ENCODE assay signal across 15 cellular contexts in the genomic region with DNA sequence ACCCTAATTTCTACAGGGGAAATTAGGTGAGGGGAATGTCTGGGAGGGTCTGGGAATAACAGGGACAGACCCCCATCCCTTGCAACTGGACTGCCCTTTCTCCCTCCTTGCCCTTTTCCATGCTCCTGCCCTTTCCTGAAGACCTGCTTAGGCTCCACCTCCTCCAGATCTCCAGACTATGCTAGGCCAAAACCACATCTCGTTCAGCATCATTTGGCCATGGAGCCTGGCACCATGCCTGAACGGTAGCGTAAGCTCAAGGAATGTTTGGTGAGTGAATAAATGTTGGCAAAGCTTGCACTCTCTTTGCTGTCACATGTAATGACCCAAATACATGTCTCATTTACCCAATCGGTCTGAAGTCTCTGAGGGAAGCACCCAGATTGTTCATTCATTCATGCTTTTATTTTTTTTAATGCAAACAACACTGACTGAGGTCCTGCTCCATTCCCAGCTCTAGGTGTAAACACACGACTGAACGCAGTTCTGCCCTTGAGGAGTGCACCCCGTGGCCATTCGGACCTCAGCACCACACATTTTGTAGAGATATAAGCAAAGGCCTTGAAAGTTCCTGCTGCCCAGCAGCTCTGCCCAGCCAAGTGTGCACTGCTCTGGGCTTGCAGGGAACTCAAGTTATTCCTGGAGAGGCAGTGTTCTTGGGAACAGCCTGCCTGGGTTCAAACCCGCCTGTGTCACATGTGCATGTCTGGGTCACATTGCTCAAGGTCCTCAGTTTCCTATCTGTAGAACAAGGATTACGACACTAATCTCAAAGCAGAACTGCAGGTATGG. TPM values are rescaled to one million over a fixed set of nuclear protein-coding genes. Genes with fewer than 3 reads are reported as not detected.
A peak's percentile ranks its signal among the peaks of the same experiment; 100 is the strongest.
DNase-seq lines count a peak whose midpoint lies in the region; FAIRE-seq and TF ChIP-seq lines count a peak whose summit lies in the region.
"Had no signal": no experiment of that assay in that cellular context is flagged by ENCODE, and none has a peak within 500 bp of the region (broad histone marks: within the 10 kb centered on the region; RNA-seq: fewer than 3 reads in every experiment).

No MANE protein-coding gene starts in this region.

- H3F3A ChIP-seq in neural progenitor cell (ENCODE audit: low read depth) = peaks cover 51% of the 10 kb centered on the region

- H3K4me2 ChIP-seq in H1 (ENCODE audit: insufficient read depth in 1 of 2, low read depth in 2 of 2, low read length in 2 of 2) (no peak overlapping the region; a peak in 1 of 4 replicates), neural progenitor cell (no peak overlapping the region)

- peaks cover 0 to 51% (median 37%) of the 10 kb centered on the region in 4 experiments; a peak in 6 of 7 replicates for H3K27me3 ChIP-seq in H1 (replicated peaks in 1 of 4; ENCODE audit: control insufficient read depth in 3 of 4, extremely low read depth in 1 of 4, insufficient read depth in 3 of 4, low read length in 3 of 4)
- peaks cover 93% of the 10 kb centered on the region for H3K27me3 ChIP-seq in neural progenitor cell
- peaks cover 7% of the 10 kb centered on the region for H3K27me3 ChIP-seq in vagina

- no peak overlapping the region for H3K4ac ChIP-seq in H1 (replicated peaks; ENCODE audit: insufficient read length, low read depth, low read length)

- no peak overlapping the region for H2BK120ac ChIP-seq in H1 (replicated peaks; ENCODE audit: low read depth, low read length)

- H3K14ac ChIP-seq in H1 (ENCODE audit: insufficient read length) = no peak overlapping the region

- no peak for TF ChIP-seq CTCF in H1 (IDR thresholded peaks at IDR 0.05; ENCODE audit: control extremely low read depth in 1 of 3, insufficient read depth in 1 of 3, low read depth in 1 of 3, low read length in 3 of 3)
- no peak for TF ChIP-seq CTCF in neural progenitor cell (IDR thresholded peaks at IDR 0.05)
- no peak for TF ChIP-seq CTCF in vagina (IDR thresholded peaks at IDR 0.05)

- H3K9me3 Mint-ChIP-seq in neural progenitor cell = no peaks in the 10 kb centered on the region

- no peak overlapping the region for H3K27ac Mint-ChIP-seq in neural progenitor cell

- peaks cover 22% of the 10 kb centered on the region; the same call in 1 of the 2 replicates for H3K23me2 ChIP-seq in H1 (ENCODE audit: low read depth, low read length)

- peak overlapping the region; percentile 86; the same call in 1 of the 2 replicates for H3K18ac ChIP-seq in H1 (ENCODE audit: extremely low read depth, low read length)

- WGBS in H1 (ENCODE audit: extremely low coverage in 1 of 2, insufficient coverage in 1 of 2, insufficient read length in 1 of 2, insufficient replicate concordance in 2 of 2, low coverage in 1 of 2, low lambda C conversion rate in 2 of 2, missing lambda C conversion rate in 1 of 2), 2 experiments = 80% methylated on average over 10 of the region's 10 CpGs; no CpG with 5 or more reads in 1 of the 2 experiments

- no peak overlapping the region for H3K23ac ChIP-seq in H1 (ENCODE audit: insufficient read length)

- no peak for TF ChIP-seq RAD21 in H1 (IDR thresholded peaks at IDR 0.05 in 1 of 2, conservative IDR thresholded peaks at IDR 0.05 in 1 of 2; ENCODE audit: low read depth in 2 of 2, low read length in 2 of 2)

- DNase-seq in Daoy (ENCODE audit: low read depth) = peak; percentile 63
- peak; percentile 14 for DNase-seq in NCI-H446 treated with DMSO at 0.1 percent for 48 hours (lab: John Stamatoyannopoulos, UW)
- DNase-seq in H1 (ENCODE audit: low read depth in 1 of 2, low spot score in 2 of 2) = peak in 1 of 2 experiments; percentile 38
- no peak for DNase-seq in neural progenitor cell (ENCODE audit: low spot score)
- no peak for DNase-seq in SIG-M5 (lab: John Stamatoyannopoulos, UW)
- DNase-seq in NCI-H2081 treated with DMSO at 0.1 percent for 48 hours (lab: John Stamatoyannopoulos, UW) = no peak
- no peak for DNase-seq in vagina (ENCODE audit: extremely low spot score in 2 of 2)
- no peak for DNase-seq in H54 (ENCODE audit: insufficient read length, low spot score)
- DNase-seq: activated CD4-positive, CD25-positive, alpha-beta regulatory T cell; activated T-cell treated with anti-CD3 and anti-CD28 coated beads, Interleukin-2, amount 50 U/mL, for 48 hours; Karpas-422; SJCRH30 had no signal

- H3K36me3 Mint-ChIP-seq in neural progenitor cell = no peaks in the 10 kb centered on the region

- H4K8ac ChIP-seq in H1 (ENCODE audit: extremely low read depth, insufficient read depth, low read length) = no peak overlapping the region

- POLR2A ChIA-PET in H1 (lab: Charles Lee; ENCODE audit: partially characterized antibody) = interaction anchor here (1.2 to 3.4 kb wide), 4 partner anchors 8 to 90 kb away, joined by 3 to 23 read pairs (median 10); a partner anchor contains a TSS

- TF ChIP-seq POLR2A in H1 (IDR thresholded peaks at IDR 0.05; ENCODE audit: control extremely low read depth in 1 of 2, low read depth in 2 of 2, low read length in 2 of 2) (no peak), vagina (IDR thresholded peaks at IDR 0.05) (no peak), H54 (IDR thresholded peaks at IDR 0.05; ENCODE audit: low read depth, low read length) (no peak)

- H3K4me3 Mint-ChIP-seq in neural progenitor cell = peak overlapping the region; percentile 75

- no peak overlapping the region for H3K56ac ChIP-seq in H1 (replicated peaks; ENCODE audit: insufficient read length, low read depth, low read length)

- peaks cover 55% of the 10 kb centered on the region for H3K27me3 Mint-ChIP-seq in neural progenitor cell (ENCODE audit: insufficient read depth, low read depth)

- no peak for TF ChIP-seq EP300 in H1 (IDR thresholded peaks at IDR 0.05; ENCODE audit: borderline replicate concordance in 1 of 2, low read depth in 2 of 2, low read length in 2 of 2)

- H4K20me1 ChIP-seq in H1 (replicated peaks in 1 of 2; ENCODE audit: control insufficient read depth in 1 of 2, insufficient read depth in 2 of 2, low read length in 2 of 2) (peaks cover 2% of the 10 kb centered on the region in 2 experiments), neural progenitor cell (ENCODE audit: low read depth) (peaks cover 25% of the 10 kb centered on the region)

- peak overlapping the region; percentile 82; the same call in 1 of the 2 replicates for H2BK20ac ChIP-seq in H1 (ENCODE audit: low read length)

- H3K9me3 ChIP-seq in H1 (ENCODE audit: insufficient read depth in 2 of 2, low read depth in 1 of 2, low read length in 1 of 2) = no peaks in the 10 kb centered on the region
- no peaks in the 10 kb centered on the region for H3K9me3 ChIP-seq in neural progenitor cell (ENCODE audit: low read depth)
- no peaks in the 10 kb centered on the region for H3K9me3 ChIP-seq in vagina
- H3K9me3 ChIP-seq: esophagus muscularis mucosa, neutrophil, SJCRH30 had no signal

- peak overlapping the region; percentile 49; the same call in 1 of the 2 replicates for H2BK15ac ChIP-seq in H1 (ENCODE audit: low read length)

- CTCF ChIA-PET in H1 (lab: Charles Lee; ENCODE audit: partially characterized antibody) = interaction anchor here (0.8 to 11.8 kb wide), 14 partner anchors 13 to 379 kb away, joined by 3 to 128 read pairs (median 4); no protein-coding TSS in a partner anchor

- peak overlapping the region; percentile 77; the same call in 1 of the 2 replicates for H2BK5ac ChIP-seq in H1 (ENCODE audit: low read depth, low read length)

- peaks cover 39% of the 10 kb centered on the region for H3K4me1 Mint-ChIP-seq in neural progenitor cell

- H3K4me3 ChIP-seq in H1 (ENCODE audit: extremely low read depth in 1 of 4, insufficient read depth in 2 of 4, low read depth in 3 of 4, low read length in 4 of 4) (no peak overlapping the region), neural progenitor cell (no peak overlapping the region), vagina (no peak overlapping the region)
- H3K4me3 ChIP-seq: esophagus muscularis mucosa, SJCRH30 had no signal

- no peaks in the 10 kb centered on the region for H3K79me1 ChIP-seq in H1 (ENCODE audit: low read depth, low read length)

- H2BK12ac ChIP-seq in H1 (ENCODE audit: low read depth, low read length) = peak overlapping the region; percentile 5; the same call in 1 of the 2 replicates

- no peak overlapping the region; the same call in 1 of the 2 replicates for H2AK5ac ChIP-seq in H1 (ENCODE audit: low read depth, low read length)

- no peak overlapping the region for H2AFZ ChIP-seq in H1 (ENCODE audit: low read length)
- H2AFZ ChIP-seq in neural progenitor cell (replicated peaks) = no peak overlapping the region

- H3K36me3 ChIP-seq in H1 (ENCODE audit: control insufficient read depth in 2 of 4, insufficient read depth in 4 of 4, low read length in 3 of 4) = no peaks in the 10 kb centered on the region
- H3K36me3 ChIP-seq in neural progenitor cell = no peaks in the 10 kb centered on the region
- no peaks in the 10 kb centered on the region for H3K36me3 ChIP-seq in vagina
- H3K36me3 ChIP-seq: esophagus muscularis mucosa, neutrophil, SJCRH30 had no signal

- H4K91ac ChIP-seq in H1 (replicated peaks; ENCODE audit: insufficient read length, low read length) = no peak overlapping the region

- H3K9ac ChIP-seq in H1 (replicated peaks in 1 of 4; ENCODE audit: extremely low read depth in 1 of 4, low read depth in 3 of 4, low read length in 3 of 4) (no peak overlapping the region), neural progenitor cell (no peak overlapping the region)

- H3K79me2 ChIP-seq in H1 (ENCODE audit: control insufficient read depth in 1 of 2, insufficient read depth in 2 of 2, low read length in 2 of 2) (no peaks in the 10 kb centered on the region), neural progenitor cell (ENCODE audit: low read depth) (no peaks in the 10 kb centered on the region)

- H4K5ac ChIP-seq in H1 (ENCODE audit: insufficient read length, low read depth, low read length) = no peak overlapping the region

- no peak overlapping the region for H3K27ac ChIP-seq in H1 (ENCODE audit: low read depth, low read length)
- H3K27ac ChIP-seq in neural progenitor cell = no peak overlapping the region
- no peak overlapping the region for H3K27ac ChIP-seq in vagina
- H3K27ac ChIP-seq: esophagus muscularis mucosa, neutrophil, SJCRH30 had no signal

- intact Hi-C loops in vagina (cut with DNase I) = loop anchor here (2.0 to 10.0 kb wide), 2 partner anchors 68 to 562 kb away; a partner anchor contains a TSS

- H3K4me1 ChIP-seq in H1 (replicated peaks in 1 of 4; ENCODE audit: control insufficient read depth in 3 of 4, insufficient read depth in 4 of 4, low read length in 3 of 4) (peaks cover 21 to 66% (median 47%) of the 10 kb centered on the region in 4 experiments), neural progenitor cell (peaks cover 40% of the 10 kb centered on the region), vagina (peaks cover 25% of the 10 kb centered on the region)

- FAIRE-seq in H1 (lab: Jason Lieb, UNC) = peak; percentile 60
- FAIRE-seq in H54 (lab: Jason Lieb, UNC) = no peak
- FAIRE-seq: D721Med had no signal

RNA-seq across cellular contexts. Expression of a gene that starts 1.1 kb away (rescaled TPM):
- total RNA-seq in Daoy (2014; rRNA removed; shearing (Covaris generic)) = 0.06 TPM in 1 of 2 replicates, not detected in the other
- 18.7 and 21.5 TPM in 2 replicates for total RNA-seq in H1 (2021; fragmentation: NEBNext Ultra II Directional; extraction: Animal tissue kit (Norgen Biotek cat#: 25700))
- polyA plus RNA-seq in H1 (2011; rRNA removed) = 19.6 and 24.2 TPM in 2 replicates
- polyA plus RNA-seq in H1 (2011; cell fraction: cytosol; rRNA removed) = 9.2 TPM
- 32.8 TPM for polyA plus RNA-seq in H1 (2011; cell fraction: nucleus; rRNA removed)
- 9.0 to 19.1 TPM (median 15.6 TPM) in 4 replicates for polyA plus RNA-seq in H1 (2012, experiment 1 of 2)
- polyA plus RNA-seq in H1 (2012, experiment 2 of 2) = 9.6 TPM
- 27.2 TPM for polyA plus RNA-seq in H1 (2013, experiment 1 of 2)
- 27.6 TPM for polyA plus RNA-seq in H1 (2013, experiment 2 of 2)
- 15.4 and 22.9 TPM in 2 replicates for polyA minus RNA-seq in H1 (2011; rRNA and poly(A)+ RNA removed)
- polyA minus RNA-seq in H1 (2011; cell fraction: cytosol; rRNA and poly(A)+ RNA removed) = 17.1 TPM
- 16.3 TPM for polyA minus RNA-seq in H1 (2011; cell fraction: nucleus; rRNA and poly(A)+ RNA removed)
- total RNA-seq in neural progenitor cell (ENCODE audit: low replicate concordance) (1.2 and 1.8 TPM in 2 replicates), vagina (not detected)
- total RNA-seq: esophagus muscularis mucosa had no signal

Comparison
In these comparisons a context has a peak if more than half of its experiments do, and no peak if none do; other contexts are left out.
1. DNase-seq: peak in Daoy (single experiment) and NCI-H446 treated with DMSO at 0.1 percent for 48 hours (single experiment); none in neural progenitor cell (single experiment), SIG-M5 (single experiment), NCI-H2081 treated with DMSO at 0.1 percent for 48 hours (single experiment), vagina (0 of 2) and H54 (single experiment).